Comparison of ENCODE assay signal across 15 cellular contexts in genomic region chr7:135177021-135177696, GRCh38. TPM values are rescaled to one million over a fixed set of nuclear protein-coding genes. Genes with fewer than 3 reads are reported as not detected.
A peak's percentile ranks its signal among the peaks of the same experiment; 100 is the strongest.
DNase-seq lines count a peak whose midpoint lies in the region; TF ChIP-seq lines count a peak whose summit lies in the region.
"Had no signal": no experiment of that assay in that cellular context is flagged by ENCODE, and none has a peak within 500 bp of the region (broad histone marks: within the 10 kb centered on the region; RNA-seq: fewer than 3 reads in every experiment).

No MANE protein-coding gene starts in this region.

- no peak overlapping the region for H3K18ac ChIP-seq in H9 (ENCODE audit: insufficient read length, low read depth, low read length)

- H3K36me3 Mint-ChIP-seq in H9 (ENCODE audit: insufficient read depth in 1 of 3, low read depth in 3 of 3) = peaks cover 15 to 37% (median 23%) of the 10 kb centered on the region in 3 experiments

- no CpG with 5 or more reads among the region's 9 CpGs for WGBS in H9 (ENCODE audit: extremely low coverage, insufficient read length, low lambda C conversion rate)
- 49 to 56% methylated on average over 7 to 8 of the region's 9 CpGs for WGBS in esophagus squamous epithelium, 2 donors
- 92 to 95% (median 94%) methylated on average over 9 of the region's 9 CpGs for WGBS in ovary, 3 donors

- CTCF ChIA-PET in RWPE1 (lab: Yijun Ruan, JAX) = no interaction called here

- H3K79me1 ChIP-seq in H9 (ENCODE audit: insufficient read depth, low read depth, low read length, poor library complexity, severe bottlenecking) = no peaks in the 10 kb centered on the region

- peak; percentile 56 for DNase-seq in H9
- DNase-seq in RWPE1 (ENCODE audit: low spot score) = peak; percentile 76
- no peak for DNase-seq in esophagus squamous epithelium (lab: John Stamatoyannopoulos, UW)
- DNase-seq in retina = no peak
- DNase-seq in NCI-H1436 treated with DMSO at 0.1 percent for 48 hours (lab: John Stamatoyannopoulos, UW) = no peak
- no peak for DNase-seq in ovary
- no peak for DNase-seq in NCI-H345 (lab: John Stamatoyannopoulos, UW)
- DNase-seq: activated CD8-positive, alpha-beta T cell treated with anti-CD3 and anti-CD28 coated beads for 36 hours; caudate nucleus; effector CD4-positive, alpha-beta T cell; GF-D8; natural killer cell had no signal

- no peak overlapping the region for H3K4me3 Mint-ChIP-seq in H9
- H3K4me3 Mint-ChIP-seq: activated CD8-positive, alpha-beta T cell treated with anti-CD3 and anti-CD28 coated beads for 36 hours; natural killer cell had no signal

- peak overlapping the region; percentile 85 for H2BK20ac ChIP-seq in H9 (ENCODE audit: low read depth, low read length, poor library complexity, severe bottlenecking)

- no peaks in the 10 kb centered on the region for H4K20me1 ChIP-seq in H9 (ENCODE audit: control insufficient read depth, insufficient read depth, insufficient read length)

- peak overlapping the region; percentile 76 for H3K4ac ChIP-seq in H9 (ENCODE audit: low read depth, low read length)

- no peaks in the 10 kb centered on the region for H3K23me2 ChIP-seq in H9 (ENCODE audit: insufficient read length, low read depth, low read length, poor library complexity, severe bottlenecking)

- peaks cover 18 to 30% of the 10 kb centered on the region in 2 experiments for H3K4me1 Mint-ChIP-seq in H9

- POLR2A ChIA-PET in RWPE1 (lab: Yijun Ruan, JAX; ENCODE audit: low non-redundant PET) = no interaction called here

- no peak overlapping the region for H3K9ac ChIP-seq in H9 (ENCODE audit: extremely low read depth, insufficient read length, low read length)

- peak overlapping the region; percentile 41 for H2BK12ac ChIP-seq in H9 (ENCODE audit: insufficient read length, low read depth, low read length)

- no peak overlapping the region for H2AFZ ChIP-seq in H9 (ENCODE audit: low read length)

- no peak overlapping the region for H2BK5ac ChIP-seq in H9 (ENCODE audit: insufficient read length, low read length)

- no peaks in the 10 kb centered on the region for H3K79me2 ChIP-seq in H9 (ENCODE audit: insufficient read depth, low read length)

- no peak for TF ChIP-seq POLR2A in esophagus squamous epithelium (IDR thresholded peaks at IDR 0.05)
- TF ChIP-seq POLR2A in ovary (IDR thresholded peaks at IDR 0.05) = no peak

- H3K4me3 ChIP-seq in esophagus squamous epithelium (no peak overlapping the region), skin epidermis (no peak overlapping the region), ovary (no peak overlapping the region)
- H3K4me3 ChIP-seq: HAP-1 had no signal

- TF ChIP-seq EP300 in ovary (IDR thresholded peaks at IDR 0.05) = no peak

- TF ChIP-seq CTCF in H9 (conservative IDR thresholded peaks at IDR 0.05) = no peak
- no peak for TF ChIP-seq CTCF in RWPE1 (conservative IDR thresholded peaks at IDR 0.05; ENCODE audit: low read depth)
- no peak for TF ChIP-seq CTCF in esophagus squamous epithelium (IDR thresholded peaks at IDR 0.05)
- no peak for TF ChIP-seq CTCF in ovary (IDR thresholded peaks at IDR 0.05)

- H4K91ac ChIP-seq in H9 (ENCODE audit: insufficient read length, low read depth, low read length) = peak overlapping the region; percentile 53

- H3K27ac ChIP-seq in H9 (ENCODE audit: insufficient read length, low read depth, low read length) (no peak overlapping the region), RWPE1 (peak overlapping the region; percentile 45; the same call in 1 of the 2 replicates), esophagus squamous epithelium (peak overlapping the region; percentile 69 to 85 (median 74)), skin epidermis (peak overlapping the region in 11 of 21 experiments; percentile 4 to 65 (median 47)), ovary (no peak overlapping the region)

- H3K4me1 ChIP-seq in H9 (ENCODE audit: insufficient read depth, low read length) (peaks cover 5% of the 10 kb centered on the region; the same call in 1 of the 2 replicates), esophagus squamous epithelium (peaks cover 12 to 56% (median 38%) of the 10 kb centered on the region in 3 donors), ovary (ENCODE audit: insufficient read depth) (no peaks in the 10 kb centered on the region)

- H4K5ac ChIP-seq in H9 (ENCODE audit: insufficient read length, low read depth, low read length) = peak overlapping the region; percentile 12

- H3K27ac Mint-ChIP-seq in H9 = peak overlapping the region in 2 of 3 experiments; percentile 72 to 91; a peak in 4 of 7 replicates
- H3K27ac Mint-ChIP-seq: activated CD8-positive, alpha-beta T cell treated with anti-CD3 and anti-CD28 coated beads for 36 hours; natural killer cell had no signal

- intact Hi-C loops in esophagus squamous epithelium (cut with DNase I) = no loop called here
- intact Hi-C loops in ovary (cut with DNase I) = no loop called here

- peaks cover 26 to 28% of the 10 kb centered on the region in 2 experiments for H3K9me3 Mint-ChIP-seq in H9

- 0 out of 2 replicates have a peak overlapping the region, but pooled peaks have one; percentile 65 for H2BK15ac ChIP-seq in H9 (ENCODE audit: low read depth, low read length)

- no peak overlapping the region for H3K23ac ChIP-seq in H9 (ENCODE audit: insufficient read length, low read depth, low read length)

- H3K9me3 ChIP-seq in H9 (ENCODE audit: control insufficient read depth, low read depth, low read length) = peaks cover 22% of the 10 kb centered on the region
- H3K9me3 ChIP-seq in esophagus squamous epithelium = peaks cover 0 to 25% (median 15%) of the 10 kb centered on the region in 3 donors
- H3K9me3 ChIP-seq in ovary = no peaks in the 10 kb centered on the region
- H3K9me3 ChIP-seq: HAP-1 had no signal

- H3K27me3 ChIP-seq in H9 (ENCODE audit: insufficient read depth, low read length) = no peaks in the 10 kb centered on the region
- no peaks in the 10 kb centered on the region for H3K27me3 ChIP-seq in esophagus squamous epithelium
- no peaks in the 10 kb centered on the region for H3K27me3 ChIP-seq in ovary

- no peak overlapping the region for H3K56ac ChIP-seq in H9 (ENCODE audit: insufficient read length, low read depth, low read length)

- H3K4me2 ChIP-seq in H9 (ENCODE audit: insufficient read depth, insufficient read length, low read length) = no peak overlapping the region

- H3K36me3 ChIP-seq in esophagus squamous epithelium (peaks cover 0 to 16% (median 6%) of the 10 kb centered on the region in 3 donors), ovary (no peaks in the 10 kb centered on the region)
- H3K36me3 ChIP-seq: HAP-1 had no signal

- peak overlapping the region; percentile 66; the same call in 1 of the 2 replicates for H3K14ac ChIP-seq in H9 (ENCODE audit: insufficient read depth, low read length)

- peak overlapping the region; percentile 89 for H2AK5ac ChIP-seq in H9 (ENCODE audit: insufficient read length, low read length)

- H4K8ac ChIP-seq in H9 (replicated peaks; ENCODE audit: insufficient read length, low read depth, low read length) = no peak overlapping the region

- no peak overlapping the region for H3T11ph ChIP-seq in H9 (ENCODE audit: low read length)

- no peaks in the 10 kb centered on the region for H3K27me3 Mint-ChIP-seq in H9 (ENCODE audit: low read depth)
- H3K27me3 Mint-ChIP-seq: activated CD8-positive, alpha-beta T cell treated with anti-CD3 and anti-CD28 coated beads for 36 hours had no signal

- no peak overlapping the region for H2BK120ac ChIP-seq in H9 (ENCODE audit: low read depth, low read length, poor library complexity, severe bottlenecking)

RNA-seq across cellular contexts. Expression of gene CYREN, which starts 6.7 kb away (rescaled TPM):
- total RNA-seq in H9 (2021) = 72.0 and 76.0 TPM in 2 replicates
- 10 to 100 TPM; 19.0 to 53.8 (median 35.4) TPM for total RNA-seq in esophagus squamous epithelium
- total RNA-seq in ovary = 10 to 100 TPM; 25.4 to 54.2 (median 40.2) TPM
- 10 to 100 TPM; 21.1 to 24.1 TPM for polyA plus RNA-seq in ovary

RNA-seq across cellular contexts. Expression of gene TMEM140, which starts 29.3 kb away (rescaled TPM):
- total RNA-seq in H9 (2021) (not detected in 2 replicates), esophagus squamous epithelium (1 to 10 TPM in 3 of 4 donors, under 1 TPM in 1; 0.57 to 9.5 (median 5.2) TPM), ovary (1 to 10 TPM; 5.9 to 9.3 (median 8.4) TPM)
- polyA plus RNA-seq in ovary = 10 to 100 TPM; 13.0 to 25.0 TPM

RNA-seq across cellular contexts. Expression of gene WDR91, which starts 34.2 kb away (rescaled TPM):
- total RNA-seq in H9 (2021) = 7.3 and 9.4 TPM in 2 replicates
- 10 to 100 TPM; 19.6 to 29.0 (median 24.3) TPM for total RNA-seq in esophagus squamous epithelium
- 10 to 100 TPM; 14.7 to 56.3 (median 32.7) TPM for total RNA-seq in ovary
- polyA plus RNA-seq in ovary = 10 to 100 TPM; 12.6 to 17.7 TPM

RNA-seq across cellular contexts. Expression of gene STRA8, which starts 56.5 kb away (rescaled TPM):
- total RNA-seq in H9 (2021) (not detected in 2 replicates), esophagus squamous epithelium (not detected), ovary (not detected)
- not detected for polyA plus RNA-seq in ovary
- total RNA-seq: activated CD8-positive, alpha-beta T cell treated with anti-CD3 and anti-CD28 coated beads for 36 hours; natural killer cell; pulmonary artery endothelial cell had no signal

Comparison
In these comparisons a context has a peak if more than half of its experiments do, and no peak if none do; other contexts are left out.
1. DNase-seq: peak in H9 (single experiment) and RWPE1 (single experiment); none in esophagus squamous epithelium (single experiment), retina (single experiment), NCI-H1436 treated with DMSO at 0.1 percent for 48 hours (single experiment), ovary (0 of 5) and NCI-H345 (single experiment).
2. H3K27ac ChIP-seq: peak in RWPE1 (single experiment), esophagus squamous epithelium (4 of 4) and skin epidermis (11 of 21); none in H9 (single experiment) and ovary (0 of 2).